Comparison of ENCODE assay signal across 13 cellular contexts in the genomic region with DNA sequence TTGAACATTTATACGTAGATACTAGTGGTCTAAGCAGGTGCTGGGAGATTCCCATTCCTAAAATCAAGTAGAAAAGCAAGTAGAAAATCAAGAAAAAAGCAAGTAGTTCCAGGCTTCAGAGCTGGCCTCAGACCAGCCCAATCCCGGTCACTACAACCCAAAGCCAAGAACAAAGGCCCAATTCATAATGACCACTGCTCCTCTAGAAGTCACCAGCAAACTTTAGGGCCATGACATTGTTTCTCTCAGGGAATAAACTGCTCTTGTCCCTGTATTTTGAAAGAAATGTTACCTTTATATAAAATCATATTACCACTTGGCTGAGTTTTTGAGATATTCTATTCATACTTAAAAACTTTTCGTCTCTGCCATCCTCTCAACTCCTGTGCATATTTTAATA.
DNase-seq lines count a peak whose midpoint lies in the region.
"Had no signal": no experiment of that assay in that cellular context is flagged by ENCODE, and none has a peak within 500 bp of the region (broad histone marks: within the 10 kb centered on the region; RNA-seq: fewer than 3 reads in every experiment).

No MANE protein-coding gene starts in this region.

- H3K27me3 ChIP-seq in muscle layer of duodenum (ENCODE audit: low read depth, low read length): no peaks in the 10 kb centered on the region
- H3K27me3 ChIP-seq: brain microvascular endothelial cell had no signal

- DNase-seq in foreskin melanocyte (peak; percentile 35), substantia nigra (lab: John Stamatoyannopoulos, UW) (peak in 11 of 49 donors; percentile 12 to 65 (median 27)), NCI-H524 treated with DMSO at 0.1 percent for 48 hours (lab: John Stamatoyannopoulos, UW) (no peak), hepatic stellate cell (ENCODE audit: low spot score) (no peak), inferior parietal cortex (ENCODE audit: extremely low spot score) (no peak)
- no peak for DNase-seq in stimulated activated CD4-positive, alpha-beta T cell treated with anti-CD3 and anti-CD28 coated beads, Interleukin-4, amount 100 ng/mL, for 4 hours
- DNase-seq: activated naive CD4-positive, alpha-beta T cell; brain microvascular endothelial cell; stimulated activated CD4-positive, alpha-beta T cell treated with anti-CD3 and anti-CD28 coated beads, Interleukin-12 subunit alpha, Interleukin-12 subunit beta, amount 100 ng/mL, for 4 hours had no signal

- H3K36me3 ChIP-seq in muscle layer of duodenum (ENCODE audit: control insufficient read depth in 1 of 2, insufficient read depth in 2 of 2, low read length in 2 of 2): peaks cover 0 to 3% of the 10 kb centered on the region in 2 donors
- H3K36me3 ChIP-seq: brain microvascular endothelial cell, thoracic aorta, WERI-Rb-1 had no signal

- H3K4me1 ChIP-seq in muscle layer of duodenum (ENCODE audit: control insufficient read depth in 1 of 2, insufficient read depth in 2 of 2, low read length in 2 of 2): peaks cover 3 to 39% of the 10 kb centered on the region in 2 donors

- H3K27ac ChIP-seq in angular gyrus (ENCODE audit: low read depth, low read length) (peak overlapping the region; percentile 74), muscle layer of duodenum (ENCODE audit: low read length) (peak overlapping the region; percentile 45), substantia nigra (ENCODE audit: low read depth, low read length, poor library complexity, severe bottlenecking) (peak overlapping the region; percentile 83)
- H3K27ac ChIP-seq: thoracic aorta, WERI-Rb-1 had no signal

- H3K4me3 ChIP-seq in muscle layer of duodenum (ENCODE audit: low read depth in 1 of 2, low read length in 2 of 2): no peak overlapping the region
- H3K4me3 ChIP-seq: thoracic aorta had no signal

- H3K9me3 ChIP-seq in muscle layer of duodenum (ENCODE audit: control insufficient read depth in 1 of 2, low read length in 2 of 2): no peaks in the 10 kb centered on the region
- H3K9me3 ChIP-seq: thoracic aorta had no signal
